ENCODE assay signal across 2 cellular contexts in genomic region chr2:70141754-70142589, GRCh38.
TF ChIP-seq lines count a peak whose summit lies in the region.

No MANE protein-coding gene starts in this region.

TF ChIP-seq in IMR-90, 13 proteins besides CTCF, POLR2A, EP300 and RAD21:
- TF ChIP-seq MAFK (IDR thresholded peaks at IDR 0.05; ENCODE audit: low read depth, low read length) (peak; percentile 62), RFX5 (IDR thresholded peaks at IDR 0.05; ENCODE audit: low read depth, low read length) (no peak), BHLHE40 (IDR thresholded peaks at IDR 0.05; ENCODE audit: low read depth, low read length) (peak; percentile 2; the same call in 1 of the 2 replicates), RCOR1 (IDR thresholded peaks at IDR 0.05; ENCODE audit: insufficient replicate concordance, low read length) (no peak), USF2 (IDR thresholded peaks at IDR 0.05; ENCODE audit: low read depth, low read length) (peak; percentile 69), FOS (IDR thresholded peaks at IDR 0.05; ENCODE audit: low read depth, low read length) (no peak)

TF ChIP-seq in endothelial cell of umbilical vein, 7 proteins besides CTCF, POLR2A, EP300 and RAD21:
- TF ChIP-seq GATA2 (IDR thresholded peaks at IDR 0.05; ENCODE audit: insufficient read depth, insufficient read length, low read depth, low read length), result no peak
- no peak for TF ChIP-seq JUN (IDR thresholded peaks at IDR 0.05; ENCODE audit: borderline replicate concordance, insufficient read depth, insufficient read length, low read depth)
- peak; percentile 34 for TF ChIP-seq MAX (IDR thresholded peaks at IDR 0.05; ENCODE audit: insufficient read depth, insufficient read length)
- TF ChIP-seq MYC (IDR thresholded peaks at IDR 0.05; ENCODE audit: low read depth, low read length), result peak; percentile 88
- no peak for TF ChIP-seq FOS (IDR thresholded peaks at IDR 0.05; ENCODE audit: borderline replicate concordance, insufficient read depth, low read length)
- TF ChIP-seq POLR2AphosphoS5 (IDR thresholded peaks at IDR 0.05; ENCODE audit: insufficient read depth, low read depth, low read length), result peak; percentile 54
TF ChIP-seq in endothelial cell of umbilical vein: peak in this region for 3.
